ENCODE assay signal across 22 cellular contexts in genomic region chr7:96088579-96088978, GRCh38.
DNase-seq lines count a peak whose midpoint lies in the region; ATAC-seq and TF ChIP-seq lines count a peak whose summit lies in the region.
"Had no signal": no experiment of that assay in that cellular context is flagged by ENCODE, and none has a peak within 500 bp of the region (broad histone marks: within the 10 kb centered on the region; RNA-seq: fewer than 3 reads in every experiment).

No MANE protein-coding gene starts in this region.

- H3K27me3 Mint-ChIP-seq in glutamatergic neuron (ENCODE audit: unreplicated experiment): no peaks in the 10 kb centered on the region

- DNase-seq in ELR (ENCODE audit: low read depth): peak; percentile 73
- DNase-seq in NCI-H146 treated with DMSO at 0.1 percent for 48 hours (lab: John Stamatoyannopoulos, UW; ENCODE audit: unreplicated experiment): peak; percentile 72
- peak in 1 of 2 experiments; percentile 46 for DNase-seq in SJSA1 (ENCODE audit: low read depth in 1 of 2, low spot score in 2 of 2)
- DNase-seq in fibroblast of pulmonary artery (ENCODE audit: low read depth): peak; percentile 18
- DNase-seq in NCI-H1436 treated with DMSO at 0.1 percent for 48 hours (lab: John Stamatoyannopoulos, UW): no peak
- DNase-seq in glutamatergic neuron: no peak
- DNase-seq in effector CD8-positive, alpha-beta T cell (lab: John Stamatoyannopoulos, UW): no peak
- DNase-seq: activated B cell treated with CpG ODN at 0.5 μM for 24 hours; activated CD8-positive, alpha-beta T cell treated with anti-CD3 and anti-CD28 coated beads for 36 hours; activated naive CD8-positive, alpha-beta T cell treated with anti-CD3 and anti-CD28 coated beads, Interleukin-2, amount 10 ng/mL, durations not matched to agents 7 days and 5 days; activated T-cell treated with anti-CD3 and anti-CD28 coated beads, Interleukin-2, amount 50 U/mL, for 48 hours; cerebellar nuclear complex; naive thymus-derived CD8-positive, alpha-beta T cell; NCI-H2107; NCI-H82; stimulated activated CD4-positive, alpha-beta T cell treated with anti-CD3 and anti-CD28 coated beads, Interleukin-4, amount 100 ng/mL, for 4 hours; stimulated activated CD8-positive, alpha-beta memory T cell treated with anti-CD3 and anti-CD28 coated beads, Interleukin-4, amount 100 ng/mL, for 48 hours had no signal

- no peaks in the 10 kb centered on the region for H3K9me3 Mint-ChIP-seq in glutamatergic neuron (ENCODE audit: unreplicated experiment)
- H3K9me3 Mint-ChIP-seq: activated B cell treated with CpG ODN at 0.5 μM for 24 hours; activated CD8-positive, alpha-beta T cell treated with anti-CD3 and anti-CD28 coated beads for 36 hours; activated naive CD8-positive, alpha-beta T cell treated with anti-CD3 and anti-CD28 coated beads, Interleukin-2, amount 10 ng/mL, durations not matched to agents 7 days and 5 days; naive thymus-derived CD8-positive, alpha-beta T cell; T-helper 1 cell treated with Interleukin-12 subunit alpha and Interleukin-12 subunit beta and Interleukin-4 antibody, amounts not matched to agents 30 μg/mL and 1 μg/mL, for 36 hours had no signal

- no peaks in the 10 kb centered on the region for H3K36me3 ChIP-seq in SJSA1
- H3K36me3 ChIP-seq: HAP-1 had no signal

- H3K27ac ChIP-seq in SJSA1: peak overlapping the region; percentile 50
- H3K27ac ChIP-seq: foreskin keratinocyte had no signal

- TF ChIP-seq CTCF in fibroblast of pulmonary artery (IDR thresholded peaks at IDR 0.05; ENCODE audit: low read length, missing control alignments) (no peak), glutamatergic neuron (IDR thresholded peaks at IDR 0.05; ENCODE audit: partially characterized antibody, unreplicated experiment) (no peak)

- no peaks in the 10 kb centered on the region for H3K27me3 ChIP-seq in SJSA1 (replicated peaks)
- H3K27me3 ChIP-seq: foreskin keratinocyte had no signal

- peaks cover 72% of the 10 kb centered on the region for H3K4me1 ChIP-seq in SJSA1 (replicated peaks)

- no peaks in the 10 kb centered on the region for H3K9me3 ChIP-seq in SJSA1 (replicated peaks)
- H3K9me3 ChIP-seq: HAP-1 had no signal

- H3K4me3 Mint-ChIP-seq in glutamatergic neuron (ENCODE audit: unreplicated experiment): no peak overlapping the region
- H3K4me3 Mint-ChIP-seq: activated B cell treated with CpG ODN at 0.5 μM for 24 hours; activated CD8-positive, alpha-beta T cell treated with anti-CD3 and anti-CD28 coated beads for 36 hours; activated naive CD8-positive, alpha-beta T cell treated with anti-CD3 and anti-CD28 coated beads, Interleukin-2, amount 10 ng/mL, durations not matched to agents 7 days and 5 days; naive thymus-derived CD8-positive, alpha-beta T cell; T-helper 1 cell treated with Interleukin-12 subunit alpha and Interleukin-12 subunit beta and Interleukin-4 antibody, amounts not matched to agents 30 μg/mL and 1 μg/mL, for 36 hours had no signal

- no peak overlapping the region for H3K4me3 ChIP-seq in SJSA1
- no peak overlapping the region for H3K4me3 ChIP-seq in fibroblast of pulmonary artery (replicated peaks; ENCODE audit: low read depth, low read length)
- H3K4me3 ChIP-seq: HAP-1, smooth muscle cell had no signal

- H3K36me3 Mint-ChIP-seq in glutamatergic neuron (ENCODE audit: unreplicated experiment): no peaks in the 10 kb centered on the region
- H3K36me3 Mint-ChIP-seq: activated naive CD8-positive, alpha-beta T cell treated with anti-CD3 and anti-CD28 coated beads, Interleukin-2, amount 10 ng/mL, durations not matched to agents 7 days and 5 days; naive thymus-derived CD8-positive, alpha-beta T cell had no signal

- H3K4me1 Mint-ChIP-seq in glutamatergic neuron (ENCODE audit: low read depth, unreplicated experiment): peaks cover 5% of the 10 kb centered on the region
- H3K4me1 Mint-ChIP-seq: activated B cell treated with CpG ODN at 0.5 μM for 24 hours; activated naive CD8-positive, alpha-beta T cell treated with anti-CD3 and anti-CD28 coated beads, Interleukin-2, amount 10 ng/mL, durations not matched to agents 7 days and 5 days; naive thymus-derived CD8-positive, alpha-beta T cell had no signal

- H3K27ac Mint-ChIP-seq in glutamatergic neuron (ENCODE audit: unreplicated experiment): no peak overlapping the region
- H3K27ac Mint-ChIP-seq: activated B cell treated with CpG ODN at 0.5 μM for 24 hours; activated CD8-positive, alpha-beta T cell treated with anti-CD3 and anti-CD28 coated beads for 36 hours; activated naive CD8-positive, alpha-beta T cell treated with anti-CD3 and anti-CD28 coated beads, Interleukin-2, amount 10 ng/mL, durations not matched to agents 7 days and 5 days; naive thymus-derived CD8-positive, alpha-beta T cell; T-helper 1 cell treated with Interleukin-12 subunit alpha and Interleukin-12 subunit beta and Interleukin-4 antibody, amounts not matched to agents 30 μg/mL and 1 μg/mL, for 36 hours had no signal

- no peak for ATAC-seq in GM19397 (IDR thresholded peaks at IDR 0.05; ENCODE audit: unreplicated experiment)
- ATAC-seq: activated CD8-positive, alpha-beta T cell treated with anti-CD3 and anti-CD28 coated beads for 36 hours; foreskin keratinocyte; naive thymus-derived CD8-positive, alpha-beta T cell had no signal

Comparison
In these comparisons a context has a peak if more than half of its experiments do, and no peak if none do; other contexts are left out.
1. DNase-seq: peak in ELR (single experiment), NCI-H146 treated with DMSO at 0.1 percent for 48 hours (single experiment) and fibroblast of pulmonary artery (single experiment); none in NCI-H1436 treated with DMSO at 0.1 percent for 48 hours (single experiment), glutamatergic neuron (single experiment) and effector CD8-positive, alpha-beta T cell (single experiment).